Comparison of ENCODE assay signal across 1 cellular context in the genomic region with DNA sequence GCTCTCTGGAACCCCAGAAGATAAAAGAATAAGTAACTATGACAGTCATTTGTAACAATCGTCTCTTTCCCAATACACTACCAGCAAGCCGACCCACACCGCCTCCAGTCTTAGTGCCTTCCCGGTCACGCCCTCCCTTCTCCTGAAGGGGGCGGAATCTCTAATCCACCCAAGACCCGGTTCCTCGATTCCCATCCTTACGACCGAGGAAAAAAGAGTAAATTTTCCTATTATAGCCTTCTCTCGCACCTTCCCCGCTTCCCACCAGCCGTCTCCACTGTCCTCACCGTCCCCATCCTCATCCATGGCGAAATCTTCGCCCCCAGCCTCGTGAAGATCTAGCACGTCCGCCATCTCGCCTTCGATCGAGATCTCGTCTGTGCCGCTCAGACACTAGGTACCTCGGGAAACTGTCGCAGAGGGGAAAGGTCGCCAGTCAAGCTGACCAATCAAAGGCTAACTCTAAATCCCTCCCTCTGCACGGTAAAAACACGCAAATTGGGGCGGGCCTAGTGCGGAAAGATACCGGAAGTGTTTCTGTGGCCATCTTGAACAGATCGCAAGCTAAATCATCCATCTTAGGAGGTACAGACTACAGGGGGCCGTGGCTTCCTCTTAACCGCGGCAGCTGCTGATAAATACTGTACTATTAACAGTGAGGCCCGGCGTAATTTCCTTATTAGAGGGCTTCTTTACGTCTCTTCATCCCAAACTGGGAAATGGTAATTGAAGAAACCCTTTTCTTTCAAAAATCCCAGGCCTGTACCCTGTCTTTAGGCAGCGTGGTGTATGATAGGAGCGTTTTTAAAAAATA.
TF ChIP-seq lines count a peak whose summit lies in the region.

A gene (minus strand): TSS at position 412 of the 814 bp plus-strand sequence. CDS start 58 bp downstream, at position 354.

TF ChIP-seq in H1, 55 proteins besides CTCF, POLR2A, EP300 and RAD21 (continued from another document):
- TF ChIP-seq, protein P1, sequence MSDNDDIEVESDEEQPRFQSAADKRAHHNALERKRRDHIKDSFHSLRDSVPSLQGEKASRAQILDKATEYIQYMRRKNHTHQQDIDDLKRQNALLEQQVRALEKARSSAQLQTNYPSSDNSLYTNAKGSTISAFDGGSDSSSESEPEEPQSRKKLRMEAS (IDR thresholded peaks at IDR 0.05), result peak; percentile 48; the same call in 1 of the 2 replicates
- TF ChIP-seq CHD1 (IDR thresholded peaks at IDR 0.05; ENCODE audit: low read depth, low read length) (peak; percentile 72; the same call in 1 of the 2 replicates), KDM5A (IDR thresholded peaks at IDR 0.05; ENCODE audit: low read length) (peak; percentile 87), SIX5 (IDR thresholded peaks at IDR 0.05; ENCODE audit: low read depth, low read length) (no peak), JUN (IDR thresholded peaks at IDR 0.05; ENCODE audit: low read depth, low read length) (no peak), YY1 (IDR thresholded peaks at IDR 0.05; ENCODE audit: low read depth, low read length) (peak; percentile 98), EZH2 (IDR thresholded peaks at IDR 0.05; ENCODE audit: low read depth, low read length, severe bottlenecking) (no peak), GTF2F1 (IDR thresholded peaks at IDR 0.05; ENCODE audit: borderline replicate concordance, low read depth, low read length) (no peak), SP2 (IDR thresholded peaks at IDR 0.05; ENCODE audit: low read length) (no peak), ASH2L (IDR thresholded peaks at IDR 0.05; ENCODE audit: low read length) (peak; percentile 95), SP1 (IDR thresholded peaks at IDR 0.05; ENCODE audit: low read depth, low read length) (peak; percentile 68; the same call in 1 of the 2 replicates), CBX5 (IDR thresholded peaks at IDR 0.05; ENCODE audit: low read depth, low read length) (no peak), POLR2AphosphoS5 (IDR thresholded peaks at IDR 0.05; ENCODE audit: low read depth, low read length) (no peak; the same call in none of the 2 replicates), NRF1 (IDR thresholded peaks at IDR 0.05; ENCODE audit: low read depth, low read length) (no peak), SAP30 (IDR thresholded peaks at IDR 0.05; ENCODE audit: insufficient read depth, insufficient replicate concordance, low read length) (no peak), TEAD4 (IDR thresholded peaks at IDR 0.05; ENCODE audit: low read depth, low read length) (peak; percentile 25; the same call in 1 of the 2 replicates), BCL11A (IDR thresholded peaks at IDR 0.05; ENCODE audit: low read depth in 2 of 2, low read length in 2 of 2) (no peak), RXRA (IDR thresholded peaks at IDR 0.05; ENCODE audit: insufficient read depth, low read depth, low read length) (no peak), CTBP2 (IDR thresholded peaks at IDR 0.05; ENCODE audit: borderline replicate concordance, insufficient read depth, insufficient read length, low read length) (no peak), CHD2 (IDR thresholded peaks at IDR 0.05; ENCODE audit: low read length) (peak; percentile 74), TCF12 (IDR thresholded peaks at IDR 0.05; ENCODE audit: low read depth, low read length) (no peak), SRF (IDR thresholded peaks at IDR 0.05; ENCODE audit: low read depth, low read length) (no peak), CEBPB (IDR thresholded peaks at IDR 0.05; ENCODE audit: low read depth, low read length) (no peak), RNF2 (IDR thresholded peaks at IDR 0.05; ENCODE audit: borderline replicate concordance, low read depth, low read length, missing control alignments, poor library complexity, severe bottlenecking) (no peak), JUND (IDR thresholded peaks at IDR 0.05; ENCODE audit: low read length) (no peak), TAF7 (optimal IDR thresholded peaks at IDR 0.05; ENCODE audit: borderline replicate concordance, low read depth, low read length) (peak; percentile 35), BACH1 (IDR thresholded peaks at IDR 0.05; ENCODE audit: low read length) (peak; percentile 39; the same call in 1 of the 2 replicates), SIN3A (conservative IDR thresholded peaks at IDR 0.05 in 1 of 2, IDR thresholded peaks at IDR 0.05 in 1 of 2; ENCODE audit: low read depth in 1 of 2, low read length in 2 of 2) (no peak; a peak in 1 of 4 replicates), HDAC2 (IDR thresholded peaks at IDR 0.05; ENCODE audit: borderline replicate concordance in 1 of 2, low read depth in 2 of 2, low read length in 2 of 2) (peak; percentile 68 to 95; a peak in 2 of 4 replicates), RBBP5 (IDR thresholded peaks at IDR 0.05; ENCODE audit: borderline replicate concordance, low read depth, low read length) (no peak), CBX8 (IDR thresholded peaks at IDR 0.05; ENCODE audit: borderline replicate concordance, low read depth, low read length) (no peak), TBP (IDR thresholded peaks at IDR 0.05; ENCODE audit: low read depth, low read length) (peak; percentile 84), CREB1 (IDR thresholded peaks at IDR 0.05) (peak; percentile 81), SIRT6 (IDR thresholded peaks at IDR 0.05; ENCODE audit: low read length) (no peak), KDM1A (IDR thresholded peaks at IDR 0.05; ENCODE audit: borderline replicate concordance, low read length) (no peak), FOSL1 (IDR thresholded peaks at IDR 0.05; ENCODE audit: insufficient read depth, low read depth, low read length) (no peak), KDM4A (IDR thresholded peaks at IDR 0.05; ENCODE audit: low read depth, low read length, severe bottlenecking) (no peak), SUZ12 (IDR thresholded peaks at IDR 0.05; ENCODE audit: low read length) (no peak), RFX5 (IDR thresholded peaks at IDR 0.05; ENCODE audit: borderline replicate concordance, low read depth, low read length) (no peak), MAFK (IDR thresholded peaks at IDR 0.05; ENCODE audit: low read depth, low read length) (no peak), SP4 (IDR thresholded peaks at IDR 0.05; ENCODE audit: low read length) (no peak), GABPA (IDR thresholded peaks at IDR 0.05; ENCODE audit: borderline replicate concordance, insufficient read depth, low read length) (peak; percentile 53; the same call in 1 of the 2 replicates), HDAC6 (IDR thresholded peaks at IDR 0.05; ENCODE audit: low read depth, low read length) (no peak), TAF1 (IDR thresholded peaks at IDR 0.05; ENCODE audit: low read depth, low read length) (peak; percentile 79)
- TF ChIP-seq, protein P2, sequence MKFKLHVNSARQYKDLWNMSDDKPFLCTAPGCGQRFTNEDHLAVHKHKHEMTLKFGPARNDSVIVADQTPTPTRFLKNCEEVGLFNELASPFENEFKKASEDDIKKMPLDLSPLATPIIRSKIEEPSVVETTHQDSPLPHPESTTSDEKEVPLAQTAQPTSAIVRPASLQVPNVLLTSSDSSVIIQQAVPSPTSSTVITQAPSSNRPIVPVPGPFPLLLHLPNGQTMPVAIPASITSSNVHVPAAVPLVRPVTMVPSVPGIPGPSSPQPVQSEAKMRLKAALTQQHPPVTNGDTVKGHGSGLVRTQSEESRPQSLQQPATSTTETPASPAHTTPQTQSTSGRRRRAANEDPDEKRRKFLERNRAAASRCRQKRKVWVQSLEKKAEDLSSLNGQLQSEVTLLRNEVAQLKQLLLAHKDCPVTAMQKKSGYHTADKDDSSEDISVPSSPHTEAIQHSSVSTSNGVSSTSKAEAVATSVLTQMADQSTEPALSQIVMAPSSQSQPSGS (IDR thresholded peaks at IDR 0.05; ENCODE audit: low read length), result no peak
- TF ChIP-seq, protein P3, sequence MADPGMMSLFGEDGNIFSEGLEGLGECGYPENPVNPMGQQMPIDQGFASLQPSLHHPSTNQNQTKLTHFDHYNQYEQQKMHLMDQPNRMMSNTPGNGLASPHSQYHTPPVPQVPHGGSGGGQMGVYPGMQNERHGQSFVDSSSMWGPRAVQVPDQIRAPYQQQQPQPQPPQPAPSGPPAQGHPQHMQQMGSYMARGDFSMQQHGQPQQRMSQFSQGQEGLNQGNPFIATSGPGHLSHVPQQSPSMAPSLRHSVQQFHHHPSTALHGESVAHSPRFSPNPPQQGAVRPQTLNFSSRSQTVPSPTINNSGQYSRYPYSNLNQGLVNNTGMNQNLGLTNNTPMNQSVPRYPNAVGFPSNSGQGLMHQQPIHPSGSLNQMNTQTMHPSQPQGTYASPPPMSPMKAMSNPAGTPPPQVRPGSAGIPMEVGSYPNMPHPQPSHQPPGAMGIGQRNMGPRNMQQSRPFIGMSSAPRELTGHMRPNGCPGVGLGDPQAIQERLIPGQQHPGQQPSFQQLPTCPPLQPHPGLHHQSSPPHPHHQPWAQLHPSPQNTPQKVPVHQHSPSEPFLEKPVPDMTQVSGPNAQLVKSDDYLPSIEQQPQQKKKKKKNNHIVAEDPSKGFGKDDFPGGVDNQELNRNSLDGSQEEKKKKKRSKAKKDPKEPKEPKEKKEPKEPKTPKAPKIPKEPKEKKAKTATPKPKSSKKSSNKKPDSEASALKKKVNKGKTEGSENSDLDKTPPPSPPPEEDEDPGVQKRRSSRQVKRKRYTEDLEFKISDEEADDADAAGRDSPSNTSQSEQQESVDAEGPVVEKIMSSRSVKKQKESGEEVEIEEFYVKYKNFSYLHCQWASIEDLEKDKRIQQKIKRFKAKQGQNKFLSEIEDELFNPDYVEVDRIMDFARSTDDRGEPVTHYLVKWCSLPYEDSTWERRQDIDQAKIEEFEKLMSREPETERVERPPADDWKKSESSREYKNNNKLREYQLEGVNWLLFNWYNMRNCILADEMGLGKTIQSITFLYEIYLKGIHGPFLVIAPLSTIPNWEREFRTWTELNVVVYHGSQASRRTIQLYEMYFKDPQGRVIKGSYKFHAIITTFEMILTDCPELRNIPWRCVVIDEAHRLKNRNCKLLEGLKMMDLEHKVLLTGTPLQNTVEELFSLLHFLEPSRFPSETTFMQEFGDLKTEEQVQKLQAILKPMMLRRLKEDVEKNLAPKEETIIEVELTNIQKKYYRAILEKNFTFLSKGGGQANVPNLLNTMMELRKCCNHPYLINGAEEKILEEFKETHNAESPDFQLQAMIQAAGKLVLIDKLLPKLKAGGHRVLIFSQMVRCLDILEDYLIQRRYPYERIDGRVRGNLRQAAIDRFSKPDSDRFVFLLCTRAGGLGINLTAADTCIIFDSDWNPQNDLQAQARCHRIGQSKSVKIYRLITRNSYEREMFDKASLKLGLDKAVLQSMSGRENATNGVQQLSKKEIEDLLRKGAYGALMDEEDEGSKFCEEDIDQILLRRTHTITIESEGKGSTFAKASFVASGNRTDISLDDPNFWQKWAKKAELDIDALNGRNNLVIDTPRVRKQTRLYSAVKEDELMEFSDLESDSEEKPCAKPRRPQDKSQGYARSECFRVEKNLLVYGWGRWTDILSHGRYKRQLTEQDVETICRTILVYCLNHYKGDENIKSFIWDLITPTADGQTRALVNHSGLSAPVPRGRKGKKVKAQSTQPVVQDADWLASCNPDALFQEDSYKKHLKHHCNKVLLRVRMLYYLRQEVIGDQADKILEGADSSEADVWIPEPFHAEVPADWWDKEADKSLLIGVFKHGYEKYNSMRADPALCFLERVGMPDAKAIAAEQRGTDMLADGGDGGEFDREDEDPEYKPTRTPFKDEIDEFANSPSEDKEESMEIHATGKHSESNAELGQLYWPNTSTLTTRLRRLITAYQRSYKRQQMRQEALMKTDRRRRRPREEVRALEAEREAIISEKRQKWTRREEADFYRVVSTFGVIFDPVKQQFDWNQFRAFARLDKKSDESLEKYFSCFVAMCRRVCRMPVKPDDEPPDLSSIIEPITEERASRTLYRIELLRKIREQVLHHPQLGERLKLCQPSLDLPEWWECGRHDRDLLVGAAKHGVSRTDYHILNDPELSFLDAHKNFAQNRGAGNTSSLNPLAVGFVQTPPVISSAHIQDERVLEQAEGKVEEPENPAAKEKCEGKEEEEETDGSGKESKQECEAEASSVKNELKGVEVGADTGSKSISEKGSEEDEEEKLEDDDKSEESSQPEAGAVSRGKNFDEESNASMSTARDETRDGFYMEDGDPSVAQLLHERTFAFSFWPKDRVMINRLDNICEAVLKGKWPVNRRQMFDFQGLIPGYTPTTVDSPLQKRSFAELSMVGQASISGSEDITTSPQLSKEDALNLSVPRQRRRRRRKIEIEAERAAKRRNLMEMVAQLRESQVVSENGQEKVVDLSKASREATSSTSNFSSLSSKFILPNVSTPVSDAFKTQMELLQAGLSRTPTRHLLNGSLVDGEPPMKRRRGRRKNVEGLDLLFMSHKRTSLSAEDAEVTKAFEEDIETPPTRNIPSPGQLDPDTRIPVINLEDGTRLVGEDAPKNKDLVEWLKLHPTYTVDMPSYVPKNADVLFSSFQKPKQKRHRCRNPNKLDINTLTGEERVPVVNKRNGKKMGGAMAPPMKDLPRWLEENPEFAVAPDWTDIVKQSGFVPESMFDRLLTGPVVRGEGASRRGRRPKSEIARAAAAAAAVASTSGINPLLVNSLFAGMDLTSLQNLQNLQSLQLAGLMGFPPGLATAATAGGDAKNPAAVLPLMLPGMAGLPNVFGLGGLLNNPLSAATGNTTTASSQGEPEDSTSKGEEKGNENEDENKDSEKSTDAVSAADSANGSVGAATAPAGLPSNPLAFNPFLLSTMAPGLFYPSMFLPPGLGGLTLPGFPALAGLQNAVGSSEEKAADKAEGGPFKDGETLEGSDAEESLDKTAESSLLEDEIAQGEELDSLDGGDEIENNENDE (IDR thresholded peaks at IDR 0.05; ENCODE audit: insufficient replicate concordance, low read length), result no peak
- TF ChIP-seq, protein P4, sequence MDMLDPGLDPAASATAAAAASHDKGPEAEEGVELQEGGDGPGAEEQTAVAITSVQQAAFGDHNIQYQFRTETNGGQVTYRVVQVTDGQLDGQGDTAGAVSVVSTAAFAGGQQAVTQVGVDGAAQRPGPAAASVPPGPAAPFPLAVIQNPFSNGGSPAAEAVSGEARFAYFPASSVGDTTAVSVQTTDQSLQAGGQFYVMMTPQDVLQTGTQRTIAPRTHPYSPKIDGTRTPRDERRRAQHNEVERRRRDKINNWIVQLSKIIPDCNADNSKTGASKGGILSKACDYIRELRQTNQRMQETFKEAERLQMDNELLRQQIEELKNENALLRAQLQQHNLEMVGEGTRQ (IDR thresholded peaks at IDR 0.05; ENCODE audit: low read length), result no peak
- TF ChIP-seq, protein P5, sequence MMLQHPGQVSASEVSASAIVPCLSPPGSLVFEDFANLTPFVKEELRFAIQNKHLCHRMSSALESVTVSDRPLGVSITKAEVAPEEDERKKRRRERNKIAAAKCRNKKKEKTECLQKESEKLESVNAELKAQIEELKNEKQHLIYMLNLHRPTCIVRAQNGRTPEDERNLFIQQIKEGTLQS (IDR thresholded peaks at IDR 0.05; ENCODE audit: insufficient read depth, low read depth, low read length), result no peak
- TF ChIP-seq, protein P6, sequence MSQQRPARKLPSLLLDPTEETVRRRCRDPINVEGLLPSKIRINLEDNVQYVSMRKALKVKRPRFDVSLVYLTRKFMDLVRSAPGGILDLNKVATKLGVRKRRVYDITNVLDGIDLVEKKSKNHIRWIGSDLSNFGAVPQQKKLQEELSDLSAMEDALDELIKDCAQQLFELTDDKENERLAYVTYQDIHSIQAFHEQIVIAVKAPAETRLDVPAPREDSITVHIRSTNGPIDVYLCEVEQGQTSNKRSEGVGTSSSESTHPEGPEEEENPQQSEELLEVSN (IDR thresholded peaks at IDR 0.05), result no peak
